In the genomic region with DNA sequence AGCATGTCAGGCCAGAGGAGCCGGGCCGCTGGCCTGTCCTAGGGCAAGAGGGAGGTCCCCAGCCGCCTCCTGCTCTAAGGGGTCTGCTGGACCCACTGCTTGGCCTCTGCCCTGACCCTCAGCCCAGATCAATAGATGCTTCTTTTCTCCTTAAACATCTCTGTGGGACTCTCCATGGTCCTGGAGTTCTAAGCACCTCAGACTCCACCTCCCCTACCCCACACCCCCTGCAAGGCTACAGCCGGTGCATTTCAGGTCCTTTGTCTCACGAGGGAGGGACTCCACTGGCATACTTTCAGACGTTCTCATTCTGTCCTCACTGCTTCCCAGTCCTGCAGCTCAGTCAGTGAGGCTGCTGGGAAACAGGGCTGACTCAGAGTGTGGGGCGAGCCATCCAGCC, we compare ENCODE assay signal across 1 cellular context.
TF ChIP-seq lines count a peak whose summit lies in the region.

No MANE protein-coding gene starts in this region.

TF ChIP-seq in K562, 482 proteins besides CTCF, POLR2A, EP300 and RAD21:
- TF ChIP-seq TRIM28 (IDR thresholded peaks at IDR 0.05) = no peak
- TF ChIP-seq, protein P1, sequence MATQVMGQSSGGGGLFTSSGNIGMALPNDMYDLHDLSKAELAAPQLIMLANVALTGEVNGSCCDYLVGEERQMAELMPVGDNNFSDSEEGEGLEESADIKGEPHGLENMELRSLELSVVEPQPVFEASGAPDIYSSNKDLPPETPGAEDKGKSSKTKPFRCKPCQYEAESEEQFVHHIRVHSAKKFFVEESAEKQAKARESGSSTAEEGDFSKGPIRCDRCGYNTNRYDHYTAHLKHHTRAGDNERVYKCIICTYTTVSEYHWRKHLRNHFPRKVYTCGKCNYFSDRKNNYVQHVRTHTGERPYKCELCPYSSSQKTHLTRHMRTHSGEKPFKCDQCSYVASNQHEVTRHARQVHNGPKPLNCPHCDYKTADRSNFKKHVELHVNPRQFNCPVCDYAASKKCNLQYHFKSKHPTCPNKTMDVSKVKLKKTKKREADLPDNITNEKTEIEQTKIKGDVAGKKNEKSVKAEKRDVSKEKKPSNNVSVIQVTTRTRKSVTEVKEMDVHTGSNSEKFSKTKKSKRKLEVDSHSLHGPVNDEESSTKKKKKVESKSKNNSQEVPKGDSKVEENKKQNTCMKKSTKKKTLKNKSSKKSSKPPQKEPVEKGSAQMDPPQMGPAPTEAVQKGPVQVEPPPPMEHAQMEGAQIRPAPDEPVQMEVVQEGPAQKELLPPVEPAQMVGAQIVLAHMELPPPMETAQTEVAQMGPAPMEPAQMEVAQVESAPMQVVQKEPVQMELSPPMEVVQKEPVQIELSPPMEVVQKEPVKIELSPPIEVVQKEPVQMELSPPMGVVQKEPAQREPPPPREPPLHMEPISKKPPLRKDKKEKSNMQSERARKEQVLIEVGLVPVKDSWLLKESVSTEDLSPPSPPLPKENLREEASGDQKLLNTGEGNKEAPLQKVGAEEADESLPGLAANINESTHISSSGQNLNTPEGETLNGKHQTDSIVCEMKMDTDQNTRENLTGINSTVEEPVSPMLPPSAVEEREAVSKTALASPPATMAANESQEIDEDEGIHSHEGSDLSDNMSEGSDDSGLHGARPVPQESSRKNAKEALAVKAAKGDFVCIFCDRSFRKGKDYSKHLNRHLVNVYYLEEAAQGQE (CRISPR knock-in tag; IDR thresholded peaks at IDR 0.05; ENCODE audit: low read depth) = 0 out of 2 replicates have a peak, but pooled peaks have one; percentile 21
- TF ChIP-seq, protein P2, sequence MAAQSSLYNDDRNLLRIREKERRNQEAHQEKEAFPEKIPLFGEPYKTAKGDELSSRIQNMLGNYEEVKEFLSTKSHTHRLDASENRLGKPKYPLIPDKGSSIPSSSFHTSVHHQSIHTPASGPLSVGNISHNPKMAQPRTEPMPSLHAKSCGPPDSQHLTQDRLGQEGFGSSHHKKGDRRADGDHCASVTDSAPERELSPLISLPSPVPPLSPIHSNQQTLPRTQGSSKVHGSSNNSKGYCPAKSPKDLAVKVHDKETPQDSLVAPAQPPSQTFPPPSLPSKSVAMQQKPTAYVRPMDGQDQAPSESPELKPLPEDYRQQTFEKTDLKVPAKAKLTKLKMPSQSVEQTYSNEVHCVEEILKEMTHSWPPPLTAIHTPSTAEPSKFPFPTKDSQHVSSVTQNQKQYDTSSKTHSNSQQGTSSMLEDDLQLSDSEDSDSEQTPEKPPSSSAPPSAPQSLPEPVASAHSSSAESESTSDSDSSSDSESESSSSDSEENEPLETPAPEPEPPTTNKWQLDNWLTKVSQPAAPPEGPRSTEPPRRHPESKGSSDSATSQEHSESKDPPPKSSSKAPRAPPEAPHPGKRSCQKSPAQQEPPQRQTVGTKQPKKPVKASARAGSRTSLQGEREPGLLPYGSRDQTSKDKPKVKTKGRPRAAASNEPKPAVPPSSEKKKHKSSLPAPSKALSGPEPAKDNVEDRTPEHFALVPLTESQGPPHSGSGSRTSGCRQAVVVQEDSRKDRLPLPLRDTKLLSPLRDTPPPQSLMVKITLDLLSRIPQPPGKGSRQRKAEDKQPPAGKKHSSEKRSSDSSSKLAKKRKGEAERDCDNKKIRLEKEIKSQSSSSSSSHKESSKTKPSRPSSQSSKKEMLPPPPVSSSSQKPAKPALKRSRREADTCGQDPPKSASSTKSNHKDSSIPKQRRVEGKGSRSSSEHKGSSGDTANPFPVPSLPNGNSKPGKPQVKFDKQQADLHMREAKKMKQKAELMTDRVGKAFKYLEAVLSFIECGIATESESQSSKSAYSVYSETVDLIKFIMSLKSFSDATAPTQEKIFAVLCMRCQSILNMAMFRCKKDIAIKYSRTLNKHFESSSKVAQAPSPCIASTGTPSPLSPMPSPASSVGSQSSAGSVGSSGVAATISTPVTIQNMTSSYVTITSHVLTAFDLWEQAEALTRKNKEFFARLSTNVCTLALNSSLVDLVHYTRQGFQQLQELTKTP (IDR thresholded peaks at IDR 0.05; ENCODE audit: low read depth in 1 of 2, partially characterized antibody in 2 of 2) = no peak
